ENCODE assay signal across 6 cellular contexts in genomic region chr19:19488041-19488874, GRCh38. TPM values are rescaled to one million over a fixed set of nuclear protein-coding genes. Genes with fewer than 3 reads are reported as not detected.
DNase-seq lines count a peak whose midpoint lies in the region; FAIRE-seq and TF ChIP-seq lines count a peak whose summit lies in the region.

No MANE protein-coding gene starts in this region.

- H3K27me3 ChIP-seq in A673 (replicated peaks; ENCODE audit: insufficient read depth, low read depth, low read length, poor library complexity): no peaks in the 10 kb centered on the region
- no peaks in the 10 kb centered on the region for H3K27me3 ChIP-seq in SU-DHL-6 (ENCODE audit: low read length)

- peaks cover 17% of the 10 kb centered on the region for H3F3A ChIP-seq in SU-DHL-6 (ENCODE audit: insufficient read depth)

- FAIRE-seq in GM12892 (lab: Jason Lieb, UNC): no peak

- CTCF ChIA-PET in A673 (lab: Charles Lee): no interaction called here

- DNase-seq in A673 (ENCODE audit: low spot score): no peak
- DNase-seq in kidney glomerular epithelial cell (lab: John Stamatoyannopoulos, UW): peak; percentile 27
- DNase-seq in 8988T: no peak
- DNase-seq in NCI-H524 (lab: John Stamatoyannopoulos, UW): no peak
- no peak for DNase-seq in GM12892 (ENCODE audit: insufficient read length)

- H3K9ac ChIP-seq in SU-DHL-6 (ENCODE audit: low read length): peak overlapping the region; percentile 25; the same call in 1 of the 2 replicates

- no peaks in the 10 kb centered on the region for H4K20me1 ChIP-seq in SU-DHL-6 (ENCODE audit: low read depth, low read length)

- no peak for TF ChIP-seq POLR2A in GM12892 (IDR thresholded peaks at IDR 0.05; ENCODE audit: low read depth, low read length)

- H2AFZ ChIP-seq in SU-DHL-6 (ENCODE audit: low read depth, low read length, severe bottlenecking): no peak overlapping the region

- H3K9me3 ChIP-seq in A673 (ENCODE audit: low read depth, low read length, poor library complexity, severe bottlenecking) (no peaks in the 10 kb centered on the region), SU-DHL-6 (ENCODE audit: insufficient read depth, low read length) (no peaks in the 10 kb centered on the region)

- H3K4me1 ChIP-seq in A673 (ENCODE audit: insufficient read depth, low read length, poor library complexity, severe bottlenecking): peaks cover 31% of the 10 kb centered on the region

- intact Hi-C loops in A673 (cut with micrococcal nuclease; ENCODE audit: unreplicated experiment): loop anchor here (2.0 to 5.0 kb wide), 2 partner anchors 121 to 341 kb away; no protein-coding TSS in a partner anchor

- H3K27ac ChIP-seq in A673 (ENCODE audit: low read depth, low read length, poor library complexity, severe bottlenecking) (peak overlapping the region; percentile 91), SU-DHL-6 (ENCODE audit: low read depth, low read length) (peak overlapping the region; percentile 71)

- peaks cover 51% of the 10 kb centered on the region for H3K79me2 ChIP-seq in SU-DHL-6 (ENCODE audit: insufficient read depth, low read length)

- H3K4me2 ChIP-seq in SU-DHL-6 (ENCODE audit: low read depth, low read length, poor library complexity, severe bottlenecking): peak overlapping the region; percentile 22

- no peaks in the 10 kb centered on the region for H3K9me2 ChIP-seq in SU-DHL-6 (replicated peaks; ENCODE audit: insufficient read depth, low read length)

- TF ChIP-seq CTCF in A673 (conservative IDR thresholded peaks at IDR 0.05; ENCODE audit: low read depth, low read length): no peak
- TF ChIP-seq CTCF in SU-DHL-6 (IDR thresholded peaks at IDR 0.05; ENCODE audit: insufficient read depth, low read length, poor library complexity, severe bottlenecking): no peak

- POLR2A ChIA-PET in A673 (lab: Charles Lee; ENCODE audit: low non-redundant PET): no interaction called here

- H3K4me3 ChIP-seq in A673 (ENCODE audit: low read depth, low read length, poor library complexity, severe bottlenecking) (peak overlapping the region; percentile 25), SU-DHL-6 (ENCODE audit: insufficient read depth, low read length, poor library complexity, severe bottlenecking) (no peak overlapping the region)

- H3K36me3 ChIP-seq in A673 (ENCODE audit: insufficient read depth, low read length, poor library complexity, severe bottlenecking) (peaks cover 16% of the 10 kb centered on the region), SU-DHL-6 (ENCODE audit: low read length) (no peaks in the 10 kb centered on the region)

- no TSS peak for BruUV-seq in A673 (replicated peaks; lab: Mats Ljungman, UMichigan)

RNA-seq across cellular contexts. Expression of gene TSSK6, which starts 27.1 kb away (rescaled TPM):
- total RNA-seq in A673 (2021): 2.5 TPM in 2 replicates
- 0.45 TPM for polyA plus RNA-seq in GM12892 (2012; ENCODE audit: missing spikeins)

RNA-seq across cellular contexts. Expression of gene NDUFA13, which starts 27.8 kb away (rescaled TPM):
- total RNA-seq in A673 (2021): 421 and 431 TPM in 2 replicates
- 311 TPM for polyA plus RNA-seq in GM12892 (2012; ENCODE audit: missing spikeins)

RNA-seq across cellular contexts. Expression of gene YJEFN3, which starts 40.5 kb away (rescaled TPM):
- total RNA-seq in A673 (2021): 8.6 TPM in 2 replicates
- polyA plus RNA-seq in GM12892 (2012; ENCODE audit: missing spikeins): 5.1 TPM

RNA-seq across cellular contexts. Expression of gene CILP2, which starts 49.8 kb away (rescaled TPM):
- total RNA-seq in A673 (2021): 0.77 and 1.6 TPM in 2 replicates
- polyA plus RNA-seq in GM12892 (2012; ENCODE audit: missing spikeins): 0.08 TPM
